Comparison of ENCODE assay signal across 27 cellular contexts in the genomic region with DNA sequence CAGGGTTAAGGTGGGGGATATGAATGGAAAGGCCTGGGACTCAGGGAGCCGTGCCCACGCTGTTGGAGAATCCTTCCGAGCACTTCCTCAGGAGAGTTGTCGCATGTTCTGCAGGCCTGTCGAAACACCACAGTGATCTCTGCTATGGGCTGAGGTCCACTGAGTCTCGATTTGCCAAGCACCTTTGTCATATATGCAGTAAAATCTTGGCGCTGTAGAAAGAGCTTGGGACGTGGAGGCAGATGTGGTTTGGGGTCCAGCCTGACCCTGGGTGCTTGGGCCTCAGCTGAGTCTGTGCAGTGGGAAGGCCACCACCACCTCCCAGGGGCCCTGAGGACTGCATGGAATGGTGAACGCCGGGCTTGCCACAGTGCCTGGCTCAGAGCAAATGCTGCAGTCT.
"Had no signal": no experiment of that assay in that cellular context is flagged by ENCODE, and none has a peak within 500 bp of the region (broad histone marks: within the 10 kb centered on the region; RNA-seq: fewer than 3 reads in every experiment).

No MANE protein-coding gene starts in this region.

- H3K36me3 ChIP-seq: adrenal gland, heart left ventricle, left lung, ovary, prostate gland, stomach, thyroid gland, upper lobe of right lung had no signal

- H3K4me3 ChIP-seq: adrenal gland, body of pancreas, heart left ventricle, left lung, ovary, prostate gland, smooth muscle cell, stomach, thyroid gland, upper lobe of right lung had no signal

- ATAC-seq: activated CD8-positive, alpha-beta memory T cell treated with anti-CD3 and anti-CD28 coated beads, Interleukin-2, amount 10 ng/mL, durations not matched to agents 7 days and 5 days; activated CD8-positive, alpha-beta T cell treated with anti-CD3 and anti-CD28 coated beads, Interleukin-2, amount 10 ng/mL, durations not matched to agents 7 days and 5 days; activated T-cell treated with anti-CD3 and anti-CD28 coated beads, Interleukin-2, amount 50 U/mL, for 72 hours; body of pancreas; esophagus mucosa; heart left ventricle; left lung; stimulated activated naive B cell treated with anti-CD40 and anti-IgM and Interleukin-4, amounts not matched to agents 10 μg/mL and 1 μg/mL and 100 μg/mL, for 72 hours; T-cell had no signal

- H3K9me3 Mint-ChIP-seq: activated naive CD4-positive, alpha-beta T cell treated with anti-CD3 and anti-CD28 coated beads for 36 hours; activated naive CD8-positive, alpha-beta T cell treated with anti-CD3 and anti-CD28 coated beads for 36 hours; activated T-cell treated with anti-CD3 and anti-CD28 coated beads, Interleukin-2, amount 50 U/mL, for 72 hours; immature natural killer cell; T-cell had no signal

- H3K4me3 Mint-ChIP-seq: activated B cell treated with CpG ODN at 0.5 μM for 24 hours; activated CD8-positive, alpha-beta memory T cell treated with anti-CD3 and anti-CD28 coated beads, Interleukin-2, amount 10 ng/mL, durations not matched to agents 7 days and 5 days; activated CD8-positive, alpha-beta T cell treated with anti-CD3 and anti-CD28 coated beads, Interleukin-2, amount 10 ng/mL, durations not matched to agents 7 days and 5 days; activated naive CD4-positive, alpha-beta T cell treated with anti-CD3 and anti-CD28 coated beads for 36 hours; activated naive CD8-positive, alpha-beta T cell treated with anti-CD3 and anti-CD28 coated beads for 36 hours; activated T-cell treated with anti-CD3 and anti-CD28 coated beads, Interleukin-2, amount 50 U/mL, for 72 hours; immature natural killer cell; nephron; stimulated activated naive B cell treated with anti-CD40 and anti-IgM and Interleukin-4, amounts not matched to agents 10 μg/mL and 1 μg/mL and 100 μg/mL, for 72 hours; T-cell had no signal

- H3K27ac Mint-ChIP-seq: activated B cell treated with CpG ODN at 0.5 μM for 24 hours; activated CD8-positive, alpha-beta memory T cell treated with anti-CD3 and anti-CD28 coated beads, Interleukin-2, amount 10 ng/mL, durations not matched to agents 7 days and 5 days; activated CD8-positive, alpha-beta T cell treated with anti-CD3 and anti-CD28 coated beads, Interleukin-2, amount 10 ng/mL, durations not matched to agents 7 days and 5 days; activated naive CD4-positive, alpha-beta T cell treated with anti-CD3 and anti-CD28 coated beads for 36 hours; activated naive CD8-positive, alpha-beta T cell treated with anti-CD3 and anti-CD28 coated beads for 36 hours; activated T-cell treated with anti-CD3 and anti-CD28 coated beads, Interleukin-2, amount 50 U/mL, for 72 hours; immature natural killer cell; nephron; stimulated activated naive B cell treated with anti-CD40 and anti-IgM and Interleukin-4, amounts not matched to agents 10 μg/mL and 1 μg/mL and 100 μg/mL, for 72 hours; T-cell had no signal

- H3K4me2 ChIP-seq: smooth muscle cell had no signal

- H3K4me1 ChIP-seq: adrenal gland, body of pancreas, heart left ventricle, left lung, prostate gland, stomach, thyroid gland, upper lobe of right lung had no signal

- H3K9me3 ChIP-seq: adrenal gland, body of pancreas, left lung, ovary, prostate gland, stomach, thyroid gland, upper lobe of right lung had no signal

- H3K27ac ChIP-seq: adrenal gland, body of pancreas, heart left ventricle, left lung, ovary, prostate gland, stomach, thyroid gland, upper lobe of right lung had no signal

- H3K27me3 ChIP-seq: adrenal gland, body of pancreas, heart left ventricle, left lung, ovary, stomach, thyroid gland, upper lobe of right lung had no signal

- H3K36me3 Mint-ChIP-seq: activated CD8-positive, alpha-beta memory T cell treated with anti-CD3 and anti-CD28 coated beads, Interleukin-2, amount 10 ng/mL, durations not matched to agents 7 days and 5 days; activated naive CD8-positive, alpha-beta T cell treated with anti-CD3 and anti-CD28 coated beads for 36 hours; immature natural killer cell; T-cell had no signal

- H3K4me1 Mint-ChIP-seq: activated B cell treated with CpG ODN at 0.5 μM for 24 hours; activated CD8-positive, alpha-beta memory T cell treated with anti-CD3 and anti-CD28 coated beads, Interleukin-2, amount 10 ng/mL, durations not matched to agents 7 days and 5 days; activated naive CD8-positive, alpha-beta T cell treated with anti-CD3 and anti-CD28 coated beads for 36 hours; immature natural killer cell; nephron; stimulated activated naive B cell treated with anti-CD40 and anti-IgM and Interleukin-4, amounts not matched to agents 10 μg/mL and 1 μg/mL and 100 μg/mL, for 72 hours; T-cell had no signal

- DNase-seq: activated B cell treated with CpG ODN at 0.5 μM for 24 hours; activated CD4-positive, alpha-beta T cell treated with anti-CD3 and anti-CD28 coated beads, Interleukin-2, amount 50 U/mL, for 1 hour; activated CD8-positive, alpha-beta memory T cell treated with anti-CD3 and anti-CD28 coated beads, Interleukin-2, amount 10 ng/mL, durations not matched to agents 7 days and 5 days; activated CD8-positive, alpha-beta T cell treated with anti-CD3 and anti-CD28 coated beads, Interleukin-2, amount 10 ng/mL, durations not matched to agents 7 days and 5 days; activated naive CD4-positive, alpha-beta T cell treated with anti-CD3 and anti-CD28 coated beads for 36 hours; activated naive CD8-positive, alpha-beta T cell treated with anti-CD3 and anti-CD28 coated beads for 36 hours; activated T-cell treated with anti-CD3 and anti-CD28 coated beads, Interleukin-2, amount 50 U/mL, for 72 hours; body of pancreas; cerebellar nuclear complex; foreskin fibroblast; heart left ventricle; hypothalamus; immature natural killer cell; stimulated activated CD4-positive, alpha-beta T cell treated with anti-CD3 and anti-CD28 coated beads, Interleukin-15, amount 100 ng/mL, for 24 hours; stimulated activated CD4-positive, alpha-beta T cell treated with anti-CD3 and anti-CD28 coated beads, Interleukin-2, amount 100 ng/mL, for 24 hours; stimulated activated naive B cell treated with anti-CD40 and anti-IgM and Interleukin-4, amounts not matched to agents 10 μg/mL and 1 μg/mL and 100 μg/mL, for 72 hours; stomach; T-cell; thyroid gland; upper lobe of right lung had no signal
